Comparison of ENCODE assay signal across 3 cellular contexts in the genomic region with DNA sequence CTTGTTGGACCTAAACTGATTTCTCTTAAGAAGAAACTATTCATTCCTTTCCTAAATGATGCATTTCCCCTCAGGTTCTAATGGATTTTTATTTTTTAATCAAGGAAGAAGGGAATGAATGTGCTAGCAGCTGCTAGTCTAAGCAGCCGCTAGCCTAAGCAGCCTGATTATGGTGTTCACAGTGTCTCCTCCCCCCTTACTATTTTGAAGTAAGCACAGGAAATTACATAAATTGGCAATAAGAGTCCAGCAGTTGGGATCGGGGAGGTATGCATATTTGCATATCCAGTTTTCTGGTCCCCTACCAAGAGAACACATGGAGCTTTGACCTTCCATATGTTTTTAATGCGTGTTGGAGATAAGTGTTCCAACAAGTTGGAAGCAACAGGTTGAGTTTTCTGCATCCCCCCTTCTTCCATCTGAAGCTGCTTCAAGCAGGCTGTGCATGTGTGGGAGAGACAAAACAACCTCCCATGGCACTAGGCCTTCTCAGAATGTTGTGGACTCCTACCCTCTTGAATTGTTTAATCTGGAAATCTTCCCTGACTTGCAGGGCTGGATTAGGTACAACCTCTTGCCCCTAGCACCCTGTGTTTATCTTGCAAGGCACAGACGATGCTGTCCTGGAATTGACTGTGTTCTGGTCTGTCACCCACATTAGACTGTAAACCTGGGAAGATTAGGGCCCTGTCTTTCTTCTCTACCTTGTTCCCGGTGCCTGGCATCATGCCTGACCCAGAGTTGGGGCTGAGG.
TF ChIP-seq lines count a peak whose summit lies in the region.

No MANE protein-coding gene starts in this region.

TF ChIP-seq in liver, 16 proteins besides CTCF, POLR2A, EP300 and RAD21:
- TF ChIP-seq SP1 (IDR thresholded peaks at IDR 0.05) (peak; percentile 26), TAF1 (conservative IDR thresholded peaks at IDR 0.05) (no peak), NR2F2 (IDR thresholded peaks at IDR 0.05) (no peak), FOXA1 (IDR thresholded peaks at IDR 0.05) (no peak), GABPA (IDR thresholded peaks at IDR 0.05 in 1 of 2, conservative IDR thresholded peaks at IDR 0.05 in 1 of 2) (no peak), EGR1 (IDR thresholded peaks at IDR 0.05; ENCODE audit: low read depth in 2 of 2) (no peak), JUND (IDR thresholded peaks at IDR 0.05) (peak in 1 of 2 donors; percentile 34), HNF4G (IDR thresholded peaks at IDR 0.05) (peak; percentile 43), HNF4A (conservative IDR thresholded peaks at IDR 0.05) (peak; percentile 77 to 78), FOXA2 (IDR thresholded peaks at IDR 0.05) (no peak), YY1 (IDR thresholded peaks at IDR 0.05) (no peak), RXRA (IDR thresholded peaks at IDR 0.05) (peak; percentile 40 to 58)
- TF ChIP-seq, protein P1, sequence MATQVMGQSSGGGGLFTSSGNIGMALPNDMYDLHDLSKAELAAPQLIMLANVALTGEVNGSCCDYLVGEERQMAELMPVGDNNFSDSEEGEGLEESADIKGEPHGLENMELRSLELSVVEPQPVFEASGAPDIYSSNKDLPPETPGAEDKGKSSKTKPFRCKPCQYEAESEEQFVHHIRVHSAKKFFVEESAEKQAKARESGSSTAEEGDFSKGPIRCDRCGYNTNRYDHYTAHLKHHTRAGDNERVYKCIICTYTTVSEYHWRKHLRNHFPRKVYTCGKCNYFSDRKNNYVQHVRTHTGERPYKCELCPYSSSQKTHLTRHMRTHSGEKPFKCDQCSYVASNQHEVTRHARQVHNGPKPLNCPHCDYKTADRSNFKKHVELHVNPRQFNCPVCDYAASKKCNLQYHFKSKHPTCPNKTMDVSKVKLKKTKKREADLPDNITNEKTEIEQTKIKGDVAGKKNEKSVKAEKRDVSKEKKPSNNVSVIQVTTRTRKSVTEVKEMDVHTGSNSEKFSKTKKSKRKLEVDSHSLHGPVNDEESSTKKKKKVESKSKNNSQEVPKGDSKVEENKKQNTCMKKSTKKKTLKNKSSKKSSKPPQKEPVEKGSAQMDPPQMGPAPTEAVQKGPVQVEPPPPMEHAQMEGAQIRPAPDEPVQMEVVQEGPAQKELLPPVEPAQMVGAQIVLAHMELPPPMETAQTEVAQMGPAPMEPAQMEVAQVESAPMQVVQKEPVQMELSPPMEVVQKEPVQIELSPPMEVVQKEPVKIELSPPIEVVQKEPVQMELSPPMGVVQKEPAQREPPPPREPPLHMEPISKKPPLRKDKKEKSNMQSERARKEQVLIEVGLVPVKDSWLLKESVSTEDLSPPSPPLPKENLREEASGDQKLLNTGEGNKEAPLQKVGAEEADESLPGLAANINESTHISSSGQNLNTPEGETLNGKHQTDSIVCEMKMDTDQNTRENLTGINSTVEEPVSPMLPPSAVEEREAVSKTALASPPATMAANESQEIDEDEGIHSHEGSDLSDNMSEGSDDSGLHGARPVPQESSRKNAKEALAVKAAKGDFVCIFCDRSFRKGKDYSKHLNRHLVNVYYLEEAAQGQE (IDR thresholded peaks at IDR 0.05), result no peak
- TF ChIP-seq, protein P2, sequence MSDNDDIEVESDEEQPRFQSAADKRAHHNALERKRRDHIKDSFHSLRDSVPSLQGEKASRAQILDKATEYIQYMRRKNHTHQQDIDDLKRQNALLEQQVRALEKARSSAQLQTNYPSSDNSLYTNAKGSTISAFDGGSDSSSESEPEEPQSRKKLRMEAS (IDR thresholded peaks at IDR 0.05), result peak; percentile 39
- TF ChIP-seq, protein P3, sequence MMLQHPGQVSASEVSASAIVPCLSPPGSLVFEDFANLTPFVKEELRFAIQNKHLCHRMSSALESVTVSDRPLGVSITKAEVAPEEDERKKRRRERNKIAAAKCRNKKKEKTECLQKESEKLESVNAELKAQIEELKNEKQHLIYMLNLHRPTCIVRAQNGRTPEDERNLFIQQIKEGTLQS (IDR thresholded peaks at IDR 0.05), result no peak
- TF ChIP-seq, protein P4, sequence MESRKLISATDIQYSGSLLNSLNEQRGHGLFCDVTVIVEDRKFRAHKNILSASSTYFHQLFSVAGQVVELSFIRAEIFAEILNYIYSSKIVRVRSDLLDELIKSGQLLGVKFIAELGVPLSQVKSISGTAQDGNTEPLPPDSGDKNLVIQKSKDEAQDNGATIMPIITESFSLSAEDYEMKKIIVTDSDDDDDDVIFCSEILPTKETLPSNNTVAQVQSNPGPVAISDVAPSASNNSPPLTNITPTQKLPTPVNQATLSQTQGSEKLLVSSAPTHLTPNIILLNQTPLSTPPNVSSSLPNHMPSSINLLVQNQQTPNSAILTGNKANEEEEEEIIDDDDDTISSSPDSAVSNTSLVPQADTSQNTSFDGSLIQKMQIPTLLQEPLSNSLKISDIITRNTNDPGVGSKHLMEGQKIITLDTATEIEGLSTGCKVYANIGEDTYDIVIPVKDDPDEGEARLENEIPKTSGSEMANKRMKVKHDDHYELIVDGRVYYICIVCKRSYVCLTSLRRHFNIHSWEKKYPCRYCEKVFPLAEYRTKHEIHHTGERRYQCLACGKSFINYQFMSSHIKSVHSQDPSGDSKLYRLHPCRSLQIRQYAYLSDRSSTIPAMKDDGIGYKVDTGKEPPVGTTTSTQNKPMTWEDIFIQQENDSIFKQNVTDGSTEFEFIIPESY (IDR thresholded peaks at IDR 0.05), result no peak

TF ChIP-seq in HepG2, 621 proteins besides CTCF, POLR2A, EP300 and RAD21:
- TF ChIP-seq FOSL1 (CRISPR knock-in tag; IDR thresholded peaks at IDR 0.05; ENCODE audit: borderline replicate concordance) (no peak), ZNF879 (CRISPR knock-in tag; IDR thresholded peaks at IDR 0.05) (no peak), RFX3 (CRISPR knock-in tag; IDR thresholded peaks at IDR 0.05) (no peak), SNAI1 (CRISPR knock-in tag; IDR thresholded peaks at IDR 0.05; ENCODE audit: borderline replicate concordance) (no peak), KLF16 (CRISPR knock-in tag; IDR thresholded peaks at IDR 0.05) (no peak), ZFP36 (IDR thresholded peaks at IDR 0.05; ENCODE audit: borderline replicate concordance, low read depth, low read length, partially characterized antibody) (no peak), GPN1 (CRISPR knock-in tag; IDR thresholded peaks at IDR 0.05; ENCODE audit: borderline replicate concordance) (no peak)

TF ChIP-seq in H1, 55 proteins besides CTCF, POLR2A, EP300 and RAD21:
- TF ChIP-seq ZNF274 (IDR thresholded peaks at IDR 0.05; ENCODE audit: borderline replicate concordance, extremely low read depth, low read length) (no peak), HDAC2 (IDR thresholded peaks at IDR 0.05; ENCODE audit: borderline replicate concordance in 1 of 2, low read depth in 2 of 2, low read length in 2 of 2) (no peak), RNF2 (IDR thresholded peaks at IDR 0.05; ENCODE audit: borderline replicate concordance, low read depth, low read length, missing control alignments, poor library complexity, severe bottlenecking) (no peak)
- TF ChIP-seq, protein P5, sequence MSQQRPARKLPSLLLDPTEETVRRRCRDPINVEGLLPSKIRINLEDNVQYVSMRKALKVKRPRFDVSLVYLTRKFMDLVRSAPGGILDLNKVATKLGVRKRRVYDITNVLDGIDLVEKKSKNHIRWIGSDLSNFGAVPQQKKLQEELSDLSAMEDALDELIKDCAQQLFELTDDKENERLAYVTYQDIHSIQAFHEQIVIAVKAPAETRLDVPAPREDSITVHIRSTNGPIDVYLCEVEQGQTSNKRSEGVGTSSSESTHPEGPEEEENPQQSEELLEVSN (IDR thresholded peaks at IDR 0.05), result no peak
